In the genomic region with DNA sequence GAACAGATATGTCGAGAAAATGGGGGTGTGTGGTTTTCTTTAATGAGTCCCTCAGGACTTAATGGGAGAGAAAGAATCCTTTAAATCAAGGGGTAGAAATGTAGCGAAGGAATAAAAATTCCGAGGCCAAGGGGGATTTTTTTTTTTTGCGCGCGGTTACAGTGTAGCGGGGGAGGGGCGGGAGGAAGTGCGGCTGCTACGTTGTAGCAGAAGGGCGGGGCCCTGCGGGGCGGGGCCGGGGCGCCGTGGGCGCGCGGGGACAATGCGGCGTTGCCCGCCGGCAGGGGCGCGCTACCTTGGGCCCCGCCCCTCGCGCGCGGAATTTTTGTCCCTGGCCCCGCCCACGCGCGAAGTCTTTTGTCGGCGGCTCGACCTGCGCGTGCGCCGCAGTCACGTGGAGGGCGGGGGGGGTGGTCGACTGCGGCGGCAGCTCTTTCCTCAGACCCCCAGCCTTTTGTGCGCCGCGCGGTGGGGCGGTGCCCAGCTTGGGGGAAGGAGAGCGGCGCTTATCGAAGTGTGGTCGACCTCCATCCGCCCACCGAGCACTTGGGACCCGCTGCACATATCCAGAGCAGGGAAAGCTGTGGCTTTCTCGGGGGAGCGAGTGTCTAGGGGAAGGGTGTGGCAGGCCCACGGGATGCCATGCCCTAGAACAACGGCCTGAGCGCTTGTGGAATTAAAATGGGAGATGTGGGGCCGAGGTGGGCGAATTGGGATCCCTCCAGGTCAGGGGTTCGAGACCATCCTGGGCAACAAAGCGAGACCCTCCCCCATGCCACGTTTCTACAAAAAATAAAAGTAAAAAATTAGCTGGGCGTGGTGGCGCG, we compare ENCODE assay signal across 8 cellular contexts. TPM values are rescaled to one million over a fixed set of nuclear protein-coding genes. Genes with fewer than 3 reads are reported as not detected.
DNase-seq lines count a peak whose midpoint lies in the region; ATAC-seq and TF ChIP-seq lines count a peak whose summit lies in the region.

No MANE protein-coding gene starts in this region.

- H3K9me3 Mint-ChIP-seq in activated naive CD4-positive, alpha-beta T cell treated with anti-CD3 and anti-CD28 coated beads, Interleukin-2, amount 10 ng/mL, durations not matched to agents 7 days and 5 days: no peaks in the 10 kb centered on the region

- H3K4me1 Mint-ChIP-seq in activated naive CD4-positive, alpha-beta T cell treated with anti-CD3 and anti-CD28 coated beads, Interleukin-2, amount 10 ng/mL, durations not matched to agents 7 days and 5 days: peaks cover 64% of the 10 kb centered on the region

- TF ChIP-seq CTCF in BJ (IDR thresholded peaks at IDR 0.05; ENCODE audit: insufficient read depth, low read depth, low read length) (peak; percentile 18; the same call in 1 of the 2 replicates), NB4 (IDR thresholded peaks at IDR 0.05; ENCODE audit: low read depth, low read length) (peak; percentile 15)

- H3K36me3 Mint-ChIP-seq in activated naive CD4-positive, alpha-beta T cell treated with anti-CD3 and anti-CD28 coated beads, Interleukin-2, amount 10 ng/mL, durations not matched to agents 7 days and 5 days: peaks cover 63% of the 10 kb centered on the region

- peak; percentile 27 for ATAC-seq in GM19452 (IDR thresholded peaks at IDR 0.05; ENCODE audit: unreplicated experiment)

- H3K4me3 Mint-ChIP-seq in activated naive CD4-positive, alpha-beta T cell treated with anti-CD3 and anti-CD28 coated beads, Interleukin-2, amount 10 ng/mL, durations not matched to agents 7 days and 5 days: peak overlapping the region; percentile 88

- CTCF ChIA-PET in BJ (lab: Yijun Ruan, JAX): interaction anchor here (0.7 to 20.5 kb wide), 23 partner anchors 10 to 370 kb away, joined by 3 to 387 read pairs (median 5); a partner anchor contains a TSS
- CTCF ChIA-PET in activated naive CD4-positive, alpha-beta T cell treated with anti-CD3 and anti-CD28 coated beads, Interleukin-2, amount 10 ng/mL, durations not matched to agents 7 days and 5 days (lab: Charles Lee): interaction anchor here (0.5 to 12.3 kb wide), 15 partner anchors 10 to 366 kb away, joined by 3 to 285 read pairs (median 4); a partner anchor contains a TSS

- peak overlapping the region; percentile 92 for H3K4me3 ChIP-seq in BJ (ENCODE audit: low read depth, low read length)
- peak overlapping the region; percentile 100 for H3K4me3 ChIP-seq in NB4 (ENCODE audit: low read depth, low read length)

- POLR2A ChIA-PET in BJ (lab: Charles Lee): interaction anchor here (0.6 to 1.6 kb wide), 2 partner anchors 40 to 105 kb away, joined by 4 to 5 read pairs; no protein-coding TSS in a partner anchor

- peak; percentile 37 for TF ChIP-seq POLR2A in NB4 (IDR thresholded peaks at IDR 0.05; ENCODE audit: extremely low read depth, insufficient read length)

- H3K27me3 Mint-ChIP-seq in activated naive CD4-positive, alpha-beta T cell treated with anti-CD3 and anti-CD28 coated beads, Interleukin-2, amount 10 ng/mL, durations not matched to agents 7 days and 5 days: no peaks in the 10 kb centered on the region

- peak overlapping the region; percentile 92 for H3K27ac Mint-ChIP-seq in activated naive CD4-positive, alpha-beta T cell treated with anti-CD3 and anti-CD28 coated beads, Interleukin-2, amount 10 ng/mL, durations not matched to agents 7 days and 5 days

- DNase-seq in BJ (ENCODE audit: low read depth): no peak
- DNase-seq in NB4 (ENCODE audit: low read depth): peak; percentile 91
- DNase-seq in SK-N-DZ (ENCODE audit: low spot score): peak; percentile 83
- DNase-seq in activated naive CD4-positive, alpha-beta T cell treated with anti-CD3 and anti-CD28 coated beads, Interleukin-2, amount 10 ng/mL, durations not matched to agents 7 days and 5 days: peak; percentile 93
- DNase-seq in germinal center (ENCODE audit: low spot score): peak; percentile 92
- peak; percentile 84 for DNase-seq in occipital lobe (lab: John Stamatoyannopoulos, UW)
- peak; percentile 83 for DNase-seq in superior temporal gyrus (ENCODE audit: extremely low spot score)

- H3K36me3 ChIP-seq in BJ (ENCODE audit: control insufficient read depth, insufficient read depth, low read length): peaks cover 16% of the 10 kb centered on the region

- no peaks in the 10 kb centered on the region for H3K27me3 ChIP-seq in BJ (ENCODE audit: control insufficient read depth, insufficient read depth, low read length)

RNA-seq across cellular contexts. Expression of a gene that starts 1.3 kb away (rescaled TPM):
- 1,140 and 1,840 TPM in 2 replicates for polyA plus RNA-seq in BJ (2011; rRNA removed)
- polyA minus RNA-seq in BJ (2011; rRNA and poly(A)+ RNA removed): 739 and 1,365 TPM in 2 replicates
- 1,702 and 1,814 TPM in 2 replicates for polyA plus RNA-seq in SK-N-DZ (2014; cell fraction: cytosol; rRNA removed)
- 586 and 640 TPM in 2 replicates for polyA plus RNA-seq in SK-N-DZ (2014; cell fraction: nucleus; rRNA removed)
- total RNA-seq in occipital lobe: 1,190 TPM

RNA-seq across cellular contexts. Expression of a gene that starts 4.3 kb away (rescaled TPM):
- polyA plus RNA-seq in BJ (2011; rRNA removed): 5.1 and 7.5 TPM in 2 replicates
- 5.0 and 24.5 TPM in 2 replicates for polyA minus RNA-seq in BJ (2011; rRNA and poly(A)+ RNA removed)
- polyA plus RNA-seq in SK-N-DZ (2014; cell fraction: cytosol; rRNA removed): 16.8 and 18.7 TPM in 2 replicates
- 28.1 and 83.2 TPM in 2 replicates for polyA plus RNA-seq in SK-N-DZ (2014; cell fraction: nucleus; rRNA removed)
- total RNA-seq in occipital lobe: 12.5 TPM

RNA-seq across cellular contexts. Expression of a gene that starts 21.1 kb away (rescaled TPM):
- 205 and 292 TPM in 2 replicates for polyA plus RNA-seq in BJ (2011; rRNA removed)
- polyA minus RNA-seq in BJ (2011; rRNA and poly(A)+ RNA removed): 68.5 and 104 TPM in 2 replicates
- 156 and 180 TPM in 2 replicates for polyA plus RNA-seq in SK-N-DZ (2014; cell fraction: cytosol; rRNA removed)
- 130 and 150 TPM in 2 replicates for polyA plus RNA-seq in SK-N-DZ (2014; cell fraction: nucleus; rRNA removed)
- 43.4 TPM for total RNA-seq in occipital lobe

RNA-seq across cellular contexts. Expression of a gene that starts 22.9 kb away (rescaled TPM):
- 43.7 and 51.7 TPM in 2 replicates for polyA plus RNA-seq in BJ (2011; rRNA removed)
- 24.5 and 28.3 TPM in 2 replicates for polyA minus RNA-seq in BJ (2011; rRNA and poly(A)+ RNA removed)
- polyA plus RNA-seq in SK-N-DZ (2014; cell fraction: cytosol; rRNA removed): 2.7 and 4.1 TPM in 2 replicates
- polyA plus RNA-seq in SK-N-DZ (2014; cell fraction: nucleus; rRNA removed): 1.2 and 3.6 TPM in 2 replicates
- total RNA-seq in occipital lobe: 3.0 TPM

RNA-seq across cellular contexts. Expression of a gene that starts 30.6 kb away (rescaled TPM):
- 12.6 and 19.7 TPM in 2 replicates for polyA plus RNA-seq in BJ (2011; rRNA removed)
- polyA minus RNA-seq in BJ (2011; rRNA and poly(A)+ RNA removed): 8.8 and 13.5 TPM in 2 replicates
- 27.6 and 35.7 TPM in 2 replicates for polyA plus RNA-seq in SK-N-DZ (2014; cell fraction: cytosol; rRNA removed)
- polyA plus RNA-seq in SK-N-DZ (2014; cell fraction: nucleus; rRNA removed): 26.0 and 29.3 TPM in 2 replicates
- total RNA-seq in occipital lobe: 1.2 TPM
